35 cellular contexts compared by ENCODE assay signal in genomic region chr20:46657618-46658017, GRCh38. TPM values are rescaled to one million over a fixed set of nuclear protein-coding genes. Genes with fewer than 3 reads are reported as not detected.
"Had no signal": no experiment of that assay in that cellular context is flagged by ENCODE, and none has a peak within 500 bp of the region (broad histone marks: within the 10 kb centered on the region; RNA-seq: fewer than 3 reads in every experiment).

No MANE protein-coding gene starts in this region.

- ATAC-seq: activated CD4-positive, CD25-positive, alpha-beta regulatory T cell treated with anti-CD3 and anti-CD28 coated beads, Interleukin-2, amount 50 U/mL, for 24 hours; activated CD8-positive, alpha-beta T cell treated with anti-CD3 and anti-CD28 coated beads for 36 hours; activated naive CD8-positive, alpha-beta T cell treated with anti-CD3 and anti-CD28 coated beads, Interleukin-2, amount 50 U/mL, for 24 hours; body of pancreas; effector memory CD8-positive, alpha-beta T cell; foreskin keratinocyte; gastrocnemius medialis; T-helper 17 cell had no signal

- H3K27me3 ChIP-seq: body of pancreas had no signal

- H3K4me3 ChIP-seq: adrenal gland, body of pancreas, esophagus muscularis mucosa, gastrocnemius medialis had no signal

- H3K36me3 ChIP-seq: adrenal gland, esophagus muscularis mucosa, gastrocnemius medialis, WERI-Rb-1 had no signal

- H3K9me3 Mint-ChIP-seq: activated B cell treated with CpG ODN at 0.5 μM for 24 hours; activated CD8-positive, alpha-beta T cell treated with anti-CD3 and anti-CD28 coated beads for 36 hours; activated naive CD8-positive, alpha-beta T cell treated with anti-CD3 and anti-CD28 coated beads for 36 hours; activated naive CD8-positive, alpha-beta T cell treated with anti-CD3 and anti-CD28 coated beads, Interleukin-2, amount 50 U/mL, for 24 hours; activated T-helper 1 cell treated with anti-CD3 and anti-CD28 coated beads, Interleukin-12 subunit alpha, Interleukin-12 subunit beta, Interleukin-2, Interleukin-4 antibody, amounts not matched to agents 30 ng/mL and 10 ng/mL and 1 ng/mL, durations not matched to agents 14 hours and 24 hours and 36 hours; activated T-helper 2 cell treated with anti-CD3 and anti-CD28 coated beads, Interferon-gamma antibody, Interleukin-2, Interleukin-4, amounts not matched to agents 10 μg/mL and 5 μg/mL and 100 μg/mL, durations not matched to agents 14 hours and 24 hours and 36 hours; effector memory CD8-positive, alpha-beta T cell had no signal

- H3K9me3 ChIP-seq: body of pancreas, gastrocnemius medialis had no signal

- H3K4me1 Mint-ChIP-seq: activated B cell treated with CpG ODN at 0.5 μM for 24 hours; activated naive CD4-positive, alpha-beta T cell treated with anti-CD3 and anti-CD28 coated beads, Interleukin-2, amount 50 U/mL, for 24 hours; activated naive CD8-positive, alpha-beta T cell treated with anti-CD3 and anti-CD28 coated beads for 36 hours; activated naive CD8-positive, alpha-beta T cell treated with anti-CD3 and anti-CD28 coated beads, Interleukin-2, amount 50 U/mL, for 24 hours; T-helper 17 cell had no signal

- H3K4me1 ChIP-seq: adrenal gland, body of pancreas, esophagus muscularis mucosa, foreskin keratinocyte, gastrocnemius medialis had no signal

- H3K36me3 Mint-ChIP-seq: activated naive CD8-positive, alpha-beta T cell treated with anti-CD3 and anti-CD28 coated beads for 36 hours had no signal

- DNase-seq: activated B cell treated with CpG ODN at 0.5 μM for 24 hours; activated CD4-positive, alpha-beta T cell treated with anti-CD3 and anti-CD28 coated beads for 48 hours; activated CD4-positive, alpha-beta T cell treated with anti-CD3 and anti-CD28 coated beads, Interleukin-2, amount 50 U/mL, for 1 hour; activated CD4-positive, alpha-beta T cell treated with anti-CD3 and anti-CD28 coated beads, Interleukin-2, amount 50 U/mL, for 48 hours; activated CD8-positive, alpha-beta T cell treated with anti-CD3 and anti-CD28 coated beads for 36 hours; activated effector memory CD4-positive, alpha-beta T cell treated with anti-CD3 and anti-CD28 coated beads, Interleukin-2, amount 50 U/mL, for 16 hours; activated naive CD4-positive, alpha-beta T cell treated with anti-CD3 and anti-CD28 coated beads for 36 hours; activated naive CD8-positive, alpha-beta T cell treated with anti-CD3 and anti-CD28 coated beads for 36 hours; activated naive CD8-positive, alpha-beta T cell treated with anti-CD3 and anti-CD28 coated beads, Interleukin-2, amount 50 U/mL, for 24 hours; activated T-cell treated with anti-CD3 and anti-CD28 coated beads, Interleukin-2, amount 50 U/mL, for 1 hour; activated T-cell treated with anti-CD3 and anti-CD28 coated beads, Interleukin-2, amount 50 U/mL, for 48 hours; amygdala; aorta; body of pancreas; caudate nucleus; cortex of kidney; dermis blood vessel endothelial cell; effector CD4-positive, alpha-beta T cell; effector memory CD8-positive, alpha-beta T cell; erythroblast; foreskin keratinocyte; gastrocnemius medialis; glutamatergic neuron; T-helper 1 cell; T-helper 17 cell; T1000; WERI-Rb-1 had no signal

- H3K4me3 Mint-ChIP-seq: activated B cell treated with CpG ODN at 0.5 μM for 24 hours; activated CD8-positive, alpha-beta T cell treated with anti-CD3 and anti-CD28 coated beads for 36 hours; activated naive CD4-positive, alpha-beta T cell treated with anti-CD3 and anti-CD28 coated beads for 36 hours; activated naive CD4-positive, alpha-beta T cell treated with anti-CD3 and anti-CD28 coated beads, Interleukin-2, amount 50 U/mL, for 24 hours; activated naive CD8-positive, alpha-beta T cell treated with anti-CD3 and anti-CD28 coated beads for 36 hours; activated naive CD8-positive, alpha-beta T cell treated with anti-CD3 and anti-CD28 coated beads, Interleukin-2, amount 50 U/mL, for 24 hours; activated T-helper 1 cell treated with anti-CD3 and anti-CD28 coated beads, Interleukin-12 subunit alpha, Interleukin-12 subunit beta, Interleukin-2, Interleukin-4 antibody, amounts not matched to agents 30 ng/mL and 10 ng/mL and 1 ng/mL, durations not matched to agents 14 hours and 24 hours and 36 hours; effector memory CD8-positive, alpha-beta T cell; T-helper 17 cell; T-helper 2 cell treated with Interferon-gamma antibody and Interleukin-4, amounts not matched to agents 5 μg/mL and 100 μg/mL, for 36 hours had no signal

- H3K27ac Mint-ChIP-seq: activated B cell treated with CpG ODN at 0.5 μM for 24 hours; activated CD8-positive, alpha-beta T cell treated with anti-CD3 and anti-CD28 coated beads for 36 hours; activated naive CD4-positive, alpha-beta T cell treated with anti-CD3 and anti-CD28 coated beads for 36 hours; activated naive CD4-positive, alpha-beta T cell treated with anti-CD3 and anti-CD28 coated beads, Interleukin-2, amount 50 U/mL, for 24 hours; activated naive CD8-positive, alpha-beta T cell treated with anti-CD3 and anti-CD28 coated beads for 36 hours; activated naive CD8-positive, alpha-beta T cell treated with anti-CD3 and anti-CD28 coated beads, Interleukin-2, amount 50 U/mL, for 24 hours; activated T-helper 1 cell treated with anti-CD3 and anti-CD28 coated beads, Interleukin-12 subunit alpha, Interleukin-12 subunit beta, Interleukin-2, Interleukin-4 antibody, amounts not matched to agents 30 ng/mL and 10 ng/mL and 1 ng/mL, durations not matched to agents 14 hours and 24 hours and 36 hours; activated T-helper 2 cell treated with anti-CD3 and anti-CD28 coated beads, Interferon-gamma antibody, Interleukin-2, Interleukin-4, amounts not matched to agents 10 μg/mL and 5 μg/mL and 100 μg/mL, durations not matched to agents 14 hours and 24 hours and 36 hours; effector memory CD8-positive, alpha-beta T cell; T-helper 17 cell; T-helper 2 cell treated with Interferon-gamma antibody and Interleukin-4, amounts not matched to agents 5 μg/mL and 100 μg/mL, for 36 hours had no signal

- H3K27ac ChIP-seq: adrenal gland, body of pancreas, esophagus muscularis mucosa, foreskin keratinocyte, gastrocnemius medialis, WERI-Rb-1 had no signal

RNA-seq across cellular contexts. Expression of gene SLC13A3, which starts 6.4 kb away (rescaled TPM):
- total RNA-seq: activated CD8-positive, alpha-beta memory T cell treated with anti-CD3 and anti-CD28 coated beads for 36 hours; activated CD8-positive, alpha-beta T cell treated with anti-CD3 and anti-CD28 coated beads for 36 hours; activated naive CD4-positive, alpha-beta T cell treated with anti-CD3 and anti-CD28 coated beads for 36 hours; activated naive CD8-positive, alpha-beta T cell treated with anti-CD3 and anti-CD28 coated beads for 36 hours; activated T-helper 1 cell treated with anti-CD3 and anti-CD28 coated beads, Interleukin-12 subunit alpha, Interleukin-12 subunit beta, Interleukin-2, Interleukin-4 antibody, amounts not matched to agents 30 ng/mL and 10 ng/mL and 1 ng/mL, durations not matched to agents 14 hours and 24 hours and 36 hours; activated T-helper 2 cell treated with anti-CD3 and anti-CD28 coated beads, Interferon-gamma antibody, Interleukin-2, Interleukin-4, amounts not matched to agents 10 μg/mL and 5 μg/mL and 100 μg/mL, durations not matched to agents 14 hours and 24 hours and 36 hours; dermis blood vessel endothelial cell had no signal

RNA-seq across cellular contexts. Expression of gene SLC2A10, which starts 51.8 kb away (rescaled TPM):
- total RNA-seq: activated B cell treated with CpG ODN at 0.5 μM for 24 hours; activated CD8-positive, alpha-beta T cell treated with anti-CD3 and anti-CD28 coated beads for 36 hours; activated naive CD4-positive, alpha-beta T cell treated with anti-CD3 and anti-CD28 coated beads for 36 hours; activated T-helper 1 cell treated with anti-CD3 and anti-CD28 coated beads, Interleukin-12 subunit alpha, Interleukin-12 subunit beta, Interleukin-2, Interleukin-4 antibody, amounts not matched to agents 30 ng/mL and 10 ng/mL and 1 ng/mL, durations not matched to agents 14 hours and 24 hours and 36 hours; activated T-helper 2 cell treated with anti-CD3 and anti-CD28 coated beads, Interferon-gamma antibody, Interleukin-2, Interleukin-4, amounts not matched to agents 10 μg/mL and 5 μg/mL and 100 μg/mL, durations not matched to agents 14 hours and 24 hours and 36 hours; T-helper 17 cell had no signal
